25 cellular contexts compared by ENCODE assay signal in genomic region chr19:50206191-50206590, GRCh38. TPM values are rescaled to one million over a fixed set of nuclear protein-coding genes. Genes with fewer than 3 reads are reported as not detected.
DNase-seq lines count a peak whose midpoint lies in the region; ATAC-seq, FAIRE-seq and TF ChIP-seq lines count a peak whose summit lies in the region.
"Had no signal": no experiment of that assay in that cellular context is flagged by ENCODE, and none has a peak within 500 bp of the region (broad histone marks: within the 10 kb centered on the region; RNA-seq: fewer than 3 reads in every experiment).

No MANE protein-coding gene starts in this region.

- TF ChIP-seq CTCF in HepG2 (CRISPR knock-in tag; IDR thresholded peaks at IDR 0.05) (no peak), progenitor cell of endocrine pancreas (IDR thresholded peaks at IDR 0.05; ENCODE audit: unreplicated experiment) (no peak)

- WGBS in HepG2 (ENCODE audit: low lambda C conversion rate) = 8% methylated on average over 6 of the region's 6 CpGs

- no peak overlapping the region for H3K27ac Mint-ChIP-seq in progenitor cell of endocrine pancreas
- no peak overlapping the region for H3K27ac Mint-ChIP-seq in activated T-helper 2 cell treated with anti-CD3 and anti-CD28 coated beads, Interferon-gamma antibody, Interleukin-2, Interleukin-4, amounts not matched to agents 10 μg/mL and 5 μg/mL and 100 μg/mL, durations not matched to agents 14 hours and 24 hours and 36 hours
- H3K27ac Mint-ChIP-seq: activated naive CD4-positive, alpha-beta T cell treated with anti-CD3 and anti-CD28 coated beads for 36 hours; natural killer cell treated with Interleukin-12 subunit alpha and Interleukin-12 subunit beta and Interleukin-15 and Interleukin-18, amount 100 ng/mL, for 72 hours; T-helper 1 cell treated with Interleukin-12 subunit alpha and Interleukin-12 subunit beta and Interleukin-4 antibody, amounts not matched to agents 30 μg/mL and 1 μg/mL, for 36 hours had no signal

- H3K27me3 Mint-ChIP-seq in progenitor cell of endocrine pancreas = peaks cover 15% of the 10 kb centered on the region
- peaks cover 28% of the 10 kb centered on the region for H3K27me3 Mint-ChIP-seq in activated T-helper 2 cell treated with anti-CD3 and anti-CD28 coated beads, Interferon-gamma antibody, Interleukin-2, Interleukin-4, amounts not matched to agents 10 μg/mL and 5 μg/mL and 100 μg/mL, durations not matched to agents 14 hours and 24 hours and 36 hours (ENCODE audit: low read depth)

- no peaks in the 10 kb centered on the region; a peak in 2 of 5 replicates for H3K27me3 ChIP-seq in HepG2 (ENCODE audit: control insufficient read depth in 1 of 2, insufficient read depth in 2 of 2, low read length in 2 of 2)
- H3K27me3 ChIP-seq: testis had no signal

- no peak for TF ChIP-seq RAD21 in HepG2 (CRISPR knock-in tag; IDR thresholded peaks at IDR 0.05)

- CTCF ChIA-PET in HepG2 (lab: Yijun Ruan, JAX; ENCODE audit: low intra/inter-chr PET ratio, low total read pairs) = no interaction called here

- no peaks in the 10 kb centered on the region for H3K9me3 ChIP-seq in HepG2 (ENCODE audit: low read length)
- H3K9me3 ChIP-seq: testis had no signal

- peak overlapping the region; percentile 73 for H3K4me3 Mint-ChIP-seq in progenitor cell of endocrine pancreas (ENCODE audit: low read depth)
- H3K4me3 Mint-ChIP-seq in activated T-helper 2 cell treated with anti-CD3 and anti-CD28 coated beads, Interferon-gamma antibody, Interleukin-2, Interleukin-4, amounts not matched to agents 10 μg/mL and 5 μg/mL and 100 μg/mL, durations not matched to agents 14 hours and 24 hours and 36 hours (ENCODE audit: low read depth) = no peak overlapping the region
- H3K4me3 Mint-ChIP-seq: activated naive CD4-positive, alpha-beta T cell treated with anti-CD3 and anti-CD28 coated beads for 36 hours; natural killer cell treated with Interleukin-12 subunit alpha and Interleukin-12 subunit beta and Interleukin-15 and Interleukin-18, amount 100 ng/mL, for 72 hours; T-helper 1 cell treated with Interleukin-12 subunit alpha and Interleukin-12 subunit beta and Interleukin-4 antibody, amounts not matched to agents 30 μg/mL and 1 μg/mL, for 36 hours had no signal

- in situ Hi-C loops in HepG2 (cut with HindIII; ENCODE audit: extremely low pct_ligation_motif_present, low pct_unique_long_range_greater_than_20kb) = no loop called here

- FAIRE-seq in HepG2 (lab: Jason Lieb, UNC) = no peak

- H3K79me2 ChIP-seq in HepG2 (ENCODE audit: insufficient read depth, low read length) = no peaks in the 10 kb centered on the region

- no peaks in the 10 kb centered on the region for H3K36me3 ChIP-seq in HepG2 (replicated peaks in 1 of 2; ENCODE audit: control insufficient read depth in 1 of 2, insufficient read depth in 2 of 2, low read length in 2 of 2)
- H3K36me3 ChIP-seq: WERI-Rb-1 had no signal

- H3K36me3 Mint-ChIP-seq in progenitor cell of endocrine pancreas (ENCODE audit: insufficient read depth) = peaks cover 5% of the 10 kb centered on the region
- no peaks in the 10 kb centered on the region for H3K36me3 Mint-ChIP-seq in activated T-helper 2 cell treated with anti-CD3 and anti-CD28 coated beads, Interferon-gamma antibody, Interleukin-2, Interleukin-4, amounts not matched to agents 10 μg/mL and 5 μg/mL and 100 μg/mL, durations not matched to agents 14 hours and 24 hours and 36 hours (ENCODE audit: low read depth)
- H3K36me3 Mint-ChIP-seq: natural killer cell treated with Interleukin-12 subunit alpha and Interleukin-12 subunit beta and Interleukin-15 and Interleukin-18, amount 100 ng/mL, for 72 hours had no signal

- H3K9me3 Mint-ChIP-seq in progenitor cell of endocrine pancreas (ENCODE audit: low read depth) = no peaks in the 10 kb centered on the region
- no peaks in the 10 kb centered on the region for H3K9me3 Mint-ChIP-seq in activated T-helper 2 cell treated with anti-CD3 and anti-CD28 coated beads, Interferon-gamma antibody, Interleukin-2, Interleukin-4, amounts not matched to agents 10 μg/mL and 5 μg/mL and 100 μg/mL, durations not matched to agents 14 hours and 24 hours and 36 hours
- H3K9me3 Mint-ChIP-seq: natural killer cell treated with Interleukin-12 subunit alpha and Interleukin-12 subunit beta and Interleukin-15 and Interleukin-18, amount 100 ng/mL, for 72 hours; T-helper 1 cell treated with Interleukin-12 subunit alpha and Interleukin-12 subunit beta and Interleukin-4 antibody, amounts not matched to agents 30 μg/mL and 1 μg/mL, for 36 hours had no signal

- TF ChIP-seq EP300 in HepG2 (IDR thresholded peaks at IDR 0.05; ENCODE audit: low read depth in 2 of 2, low read length in 2 of 2) = no peak
- no peak for TF ChIP-seq EP300 in HepG2 (CRISPR knock-in tag; IDR thresholded peaks at IDR 0.05; ENCODE audit: borderline replicate concordance)

- ATAC-seq in HepG2 (no peak; the same call in 2 of the 3 replicates), GM19397 (IDR thresholded peaks at IDR 0.05; ENCODE audit: unreplicated experiment) (no peak)
- ATAC-seq: natural killer cell treated with Interleukin-12 subunit alpha and Interleukin-12 subunit beta and Interleukin-15 and Interleukin-18, amount 100 ng/mL, for 72 hours had no signal

- H4K20me1 ChIP-seq in HepG2 (ENCODE audit: insufficient read depth, low read length) = no peaks in the 10 kb centered on the region

- no peak overlapping the region for H2AFZ ChIP-seq in HepG2 (ENCODE audit: low read length)

- H3K27ac ChIP-seq in HepG2 (ENCODE audit: extremely low read length, insufficient read depth, low read length) = no peak overlapping the region
- H3K27ac ChIP-seq: testis, WERI-Rb-1 had no signal

- no peak for TF ChIP-seq POLR2A in HepG2 (IDR thresholded peaks at IDR 0.05; ENCODE audit: insufficient read depth in 1 of 2, low read depth in 2 of 2, low read length in 2 of 2)

- H3K4me3 ChIP-seq in HepG2 (replicated peaks in 1 of 3; ENCODE audit: insufficient read depth in 1 of 3, low read depth in 2 of 3, low read length in 3 of 3) = peak overlapping the region in 1 of 3 experiments; percentile 73; a peak in 5 of 6 replicates

- no TSS peak for BruUV-seq in HepG2 (replicated peaks; lab: Mats Ljungman, UMichigan)

- POLR2A ChIA-PET in HepG2 (lab: Yijun Ruan, JAX) = no interaction called here

- peak overlapping the region; percentile 76 for H3K4me2 ChIP-seq in HepG2 (ENCODE audit: low read depth, low read length)

- DNase-seq in NCI-H2196 (lab: John Stamatoyannopoulos, UW; ENCODE audit: unreplicated experiment) = peak; percentile 32
- no peak for DNase-seq in NCI-H2196 treated with DMSO at 0.1 percent for 48 hours (lab: John Stamatoyannopoulos, UW; ENCODE audit: unreplicated experiment)
- no peak for DNase-seq in HepG2 (ENCODE audit: low spot score)
- DNase-seq in progenitor cell of endocrine pancreas (ENCODE audit: low spot score, unreplicated experiment) = no peak
- DNase-seq in occipital lobe (lab: John Stamatoyannopoulos, UW) = no peak
- no peak for DNase-seq in HuH-7.5 (ENCODE audit: low spot score)
- DNase-seq in activated T-helper 2 cell treated with anti-CD3 and anti-CD28 coated beads, Interferon-gamma antibody, Interleukin-2, Interleukin-4, amounts not matched to agents 10 μg/mL and 5 μg/mL and 100 μg/mL, durations not matched to agents 14 hours and 24 hours and 36 hours (ENCODE audit: low spot score) = no peak
- DNase-seq: 8988T; activated CD4-positive, alpha-beta T cell treated with anti-CD3 and anti-CD28 coated beads, Interleukin-2, amount 50 U/mL, for 4 hours; activated naive CD4-positive, alpha-beta T cell treated with anti-CD3 and anti-CD28 coated beads for 36 hours; anterior cingulate cortex; cerebellar nuclear complex; COR-L47; effector memory CD4-positive, alpha-beta T cell; mammary epithelial cell; NCI-H2107; testis; WERI-Rb-1 had no signal

- peaks cover 3% of the 10 kb centered on the region for H3K4me1 Mint-ChIP-seq in progenitor cell of endocrine pancreas (ENCODE audit: low read depth)
- no peaks in the 10 kb centered on the region for H3K4me1 Mint-ChIP-seq in activated T-helper 2 cell treated with anti-CD3 and anti-CD28 coated beads, Interferon-gamma antibody, Interleukin-2, Interleukin-4, amounts not matched to agents 10 μg/mL and 5 μg/mL and 100 μg/mL, durations not matched to agents 14 hours and 24 hours and 36 hours (ENCODE audit: low read depth)

- no peak overlapping the region for H3K9ac ChIP-seq in HepG2 (ENCODE audit: insufficient read depth, low read depth, low read length)

- intact Hi-C loops in HepG2 (cut with micrococcal nuclease; ENCODE audit: unreplicated experiment) = no loop called here
- intact Hi-C loops in activated T-helper 2 cell treated with anti-CD3 and anti-CD28 coated beads, Interferon-gamma antibody, Interleukin-2, Interleukin-4, amounts not matched to agents 10 μg/mL and 5 μg/mL and 100 μg/mL, durations not matched to agents 14 hours and 24 hours and 36 hours (cut with micrococcal nuclease) = no loop called here

- H3K4me1 ChIP-seq in HepG2 (ENCODE audit: insufficient read depth, low read length) = peaks cover 35% of the 10 kb centered on the region
- H3K4me1 ChIP-seq: testis had no signal

RNA-seq across cellular contexts. Expression of gene MYH14, which starts 2.8 kb away (rescaled TPM):
- total RNA-seq in HepG2 (2016; rRNA removed; fragmentation: Illumina TruSeq; extraction: Trizol) (5.5 and 6.4 TPM in 2 replicates), progenitor cell of endocrine pancreas (65.9 and 67.9 TPM in 2 replicates), occipital lobe (0.94 TPM)
- 0.53 and 0.61 TPM in 2 replicates for total RNA-seq in HepG2 (2016; cell fraction: cytosol; rRNA removed; fragmentation: Illumina TruSeq; extraction: Trizol; ENCODE audit: low read depth)
- total RNA-seq in HepG2 (2016; cell fraction: insoluble cytoplasmic fraction; rRNA removed; fragmentation: Illumina TruSeq; extraction: Trizol) = 4.9 and 6.5 TPM in 2 replicates
- total RNA-seq in HepG2 (2016; cell fraction: membrane; rRNA removed; fragmentation: Illumina TruSeq; extraction: Trizol) = 2.1 and 2.4 TPM in 2 replicates
- 4.0 and 5.6 TPM in 2 replicates for total RNA-seq in HepG2 (2016; cell fraction: nucleus; rRNA removed; fragmentation: Illumina TruSeq; extraction: Trizol)
- polyA plus RNA-seq in HepG2 (2011; rRNA removed) = 5.8 and 8.0 TPM in 2 replicates
- 5.0 and 5.4 TPM in 2 replicates for polyA plus RNA-seq in HepG2 (2011; cell fraction: cytosol; rRNA removed)
- 15.1 and 15.8 TPM in 2 replicates for polyA plus RNA-seq in HepG2 (2011; cell fraction: nucleus; rRNA removed)
- polyA plus RNA-seq in HepG2 (2012) = 5.1 and 8.9 TPM in 2 replicates
- polyA plus RNA-seq in HepG2 (2016; cell fraction: cytosol; fragmentation: Illumina TruSeq; extraction: Trizol; ENCODE audit: low read depth) = 0.88 and 1.1 TPM in 2 replicates
- 6.6 and 11.4 TPM in 2 replicates for polyA plus RNA-seq in HepG2 (2016; cell fraction: insoluble cytoplasmic fraction; fragmentation: Illumina TruSeq; extraction: Trizol; ENCODE audit: low read depth)
- polyA plus RNA-seq in HepG2 (2016; cell fraction: membrane; fragmentation: Illumina TruSeq; extraction: Trizol; ENCODE audit: low read depth) = 1.4 and 1.7 TPM in 2 replicates
- polyA plus RNA-seq in HepG2 (2016; cell fraction: nucleus; fragmentation: Illumina TruSeq; extraction: Trizol; ENCODE audit: insufficient read depth, low read depth) = 14.3 and 14.6 TPM in 2 replicates
- 22.4 TPM in 1 of 2 replicates, not detected in the other for polyA minus RNA-seq in HepG2 (2011; rRNA and poly(A)+ RNA removed; ENCODE audit: low replicate concordance)
- polyA minus RNA-seq in HepG2 (2011; cell fraction: cytosol; rRNA and poly(A)+ RNA removed) = 11.9 and 12.9 TPM in 2 replicates
- polyA minus RNA-seq in HepG2 (2011; cell fraction: nucleus; rRNA and poly(A)+ RNA removed) = 9.0 TPM in 2 replicates
- total RNA-seq in activated T-helper 2 cell treated with anti-CD3 and anti-CD28 coated beads, Interferon-gamma antibody, Interleukin-2, Interleukin-4, amounts not matched to agents 10 μg/mL and 5 μg/mL and 100 μg/mL, durations not matched to agents 14 hours and 24 hours and 36 hours = not detected in 2 replicates
- total RNA-seq: activated naive CD4-positive, alpha-beta T cell treated with anti-CD3 and anti-CD28 coated beads for 36 hours; fibroblast of lung; HT1080; natural killer cell treated with Interleukin-12 subunit alpha and Interleukin-12 subunit beta and Interleukin-15 and Interleukin-18, amount 100 ng/mL, for 72 hours; OCI-LY7 had no signal
- polyA plus RNA-seq: fibroblast of lung had no signal

RNA-seq across cellular contexts. Expression of gene IZUMO2, which starts 43.1 kb away (rescaled TPM):
- total RNA-seq in HepG2 (2016; rRNA removed; fragmentation: Illumina TruSeq; extraction: Trizol) (not detected in 2 replicates), progenitor cell of endocrine pancreas (not detected in 2 replicates), occipital lobe (not detected)
- not detected in 2 replicates for total RNA-seq in HepG2 (2016; cell fraction: cytosol; rRNA removed; fragmentation: Illumina TruSeq; extraction: Trizol; ENCODE audit: low read depth)
- not detected in 2 replicates for total RNA-seq in HepG2 (2016; cell fraction: insoluble cytoplasmic fraction; rRNA removed; fragmentation: Illumina TruSeq; extraction: Trizol)
- total RNA-seq in HepG2 (2016; cell fraction: membrane; rRNA removed; fragmentation: Illumina TruSeq; extraction: Trizol) = not detected in 2 replicates
- total RNA-seq in HepG2 (2016; cell fraction: nucleus; rRNA removed; fragmentation: Illumina TruSeq; extraction: Trizol) = not detected in 2 replicates
- polyA plus RNA-seq in HepG2 (2011; rRNA removed) = not detected in 2 replicates
- not detected in 2 replicates for polyA plus RNA-seq in HepG2 (2011; cell fraction: cytosol; rRNA removed)
- not detected in 2 replicates for polyA plus RNA-seq in HepG2 (2011; cell fraction: nucleus; rRNA removed)
- polyA plus RNA-seq in HepG2 (2012) = not detected in 2 replicates
- not detected in 2 replicates for polyA plus RNA-seq in HepG2 (2016; cell fraction: cytosol; fragmentation: Illumina TruSeq; extraction: Trizol; ENCODE audit: low read depth)
- polyA plus RNA-seq in HepG2 (2016; cell fraction: insoluble cytoplasmic fraction; fragmentation: Illumina TruSeq; extraction: Trizol; ENCODE audit: low read depth) = not detected in 2 replicates
- not detected in 2 replicates for polyA plus RNA-seq in HepG2 (2016; cell fraction: membrane; fragmentation: Illumina TruSeq; extraction: Trizol; ENCODE audit: low read depth)
- not detected in 2 replicates for polyA plus RNA-seq in HepG2 (2016; cell fraction: nucleus; fragmentation: Illumina TruSeq; extraction: Trizol; ENCODE audit: insufficient read depth, low read depth)
- not detected in 2 replicates for polyA minus RNA-seq in HepG2 (2011; rRNA and poly(A)+ RNA removed; ENCODE audit: low replicate concordance)
- not detected in 2 replicates for polyA minus RNA-seq in HepG2 (2011; cell fraction: cytosol; rRNA and poly(A)+ RNA removed)
- not detected in 2 replicates for polyA minus RNA-seq in HepG2 (2011; cell fraction: nucleus; rRNA and poly(A)+ RNA removed)
- not detected in 2 replicates for total RNA-seq in activated T-helper 2 cell treated with anti-CD3 and anti-CD28 coated beads, Interferon-gamma antibody, Interleukin-2, Interleukin-4, amounts not matched to agents 10 μg/mL and 5 μg/mL and 100 μg/mL, durations not matched to agents 14 hours and 24 hours and 36 hours
- total RNA-seq: activated naive CD4-positive, alpha-beta T cell treated with anti-CD3 and anti-CD28 coated beads for 36 hours; Daoy; fibroblast of lung; HT1080; mammary epithelial cell; natural killer cell treated with Interleukin-12 subunit alpha and Interleukin-12 subunit beta and Interleukin-15 and Interleukin-18, amount 100 ng/mL, for 72 hours; OCI-LY7 had no signal
- polyA plus RNA-seq: fibroblast of lung, mammary epithelial cell had no signal
